ENCODE assay signal across 8 cellular contexts in genomic region chr1:86704972-86705632, GRCh38. TPM values are rescaled to one million over a fixed set of nuclear protein-coding genes. Genes with fewer than 3 reads are reported as not detected.
A peak's percentile ranks its signal among the peaks of the same experiment; 100 is the strongest.
DNase-seq lines count a peak whose midpoint lies in the region; ATAC-seq and TF ChIP-seq lines count a peak whose summit lies in the region.

No MANE protein-coding gene starts in this region.

- TF ChIP-seq POLR2A in Peyer's patch (IDR thresholded peaks at IDR 0.05), result no peak

- no peaks in the 10 kb centered on the region for H3K27me3 Mint-ChIP-seq in activated naive CD8-positive, alpha-beta T cell treated with anti-CD3 and anti-CD28 coated beads, Interleukin-2, amount 50 U/mL, for 24 hours
- peaks cover 3% of the 10 kb centered on the region for H3K27me3 Mint-ChIP-seq in osteocyte (ENCODE audit: unreplicated experiment)

- DNase-seq in Daoy (ENCODE audit: low read depth), result peak; percentile 80
- DNase-seq in Peyer's patch, result peak; percentile 43 to 82 (median 75)
- peak; percentile 44 for DNase-seq in activated naive CD8-positive, alpha-beta T cell treated with anti-CD3 and anti-CD28 coated beads, Interleukin-2, amount 50 U/mL, for 24 hours
- peak; percentile 61 to 74 for DNase-seq in cardiac muscle cell (ENCODE audit: low read depth in 1 of 2, low spot score in 1 of 2)
- peak; percentile 87 for DNase-seq in osteocyte (ENCODE audit: extremely low spot score, unreplicated experiment)
- no peak for DNase-seq in ecto neural progenitor cell (ENCODE audit: low spot score)

- peak overlapping the region; percentile 90 for H3K4me3 Mint-ChIP-seq in activated naive CD8-positive, alpha-beta T cell treated with anti-CD3 and anti-CD28 coated beads, Interleukin-2, amount 50 U/mL, for 24 hours
- H3K4me3 Mint-ChIP-seq in osteocyte (ENCODE audit: unreplicated experiment), result peak overlapping the region; percentile 99

- TF ChIP-seq CTCF in Peyer's patch (IDR thresholded peaks at IDR 0.05) (peak in 1 of 6 experiments; percentile 0), cardiac muscle cell (IDR thresholded peaks at IDR 0.05; ENCODE audit: low read depth, low read length) (no peak), osteocyte (IDR thresholded peaks at IDR 0.05) (no peak)

- H3K36me3 Mint-ChIP-seq in activated naive CD8-positive, alpha-beta T cell treated with anti-CD3 and anti-CD28 coated beads, Interleukin-2, amount 50 U/mL, for 24 hours (ENCODE audit: low read depth), result peaks cover 8% of the 10 kb centered on the region
- H3K36me3 Mint-ChIP-seq in osteocyte (ENCODE audit: unreplicated experiment), result peaks cover 6% of the 10 kb centered on the region

- peak overlapping the region; percentile 95 for H3K27ac Mint-ChIP-seq in activated naive CD8-positive, alpha-beta T cell treated with anti-CD3 and anti-CD28 coated beads, Interleukin-2, amount 50 U/mL, for 24 hours
- H3K27ac Mint-ChIP-seq in osteocyte (ENCODE audit: unreplicated experiment), result peak overlapping the region; percentile 99

- no peaks in the 10 kb centered on the region for H3K36me3 ChIP-seq in Peyer's patch
- no peaks in the 10 kb centered on the region for H3K36me3 ChIP-seq in cardiac muscle cell

- no peaks in the 10 kb centered on the region for H3K9me3 ChIP-seq in Peyer's patch
- H3K9me3 ChIP-seq in cardiac muscle cell (ENCODE audit: low read depth), result no peaks in the 10 kb centered on the region

- peaks cover 0 to 19% (median 9%) of the 10 kb centered on the region in 4 donors for H3K4me1 ChIP-seq in Peyer's patch
- H3K4me1 ChIP-seq in cardiac muscle cell (ENCODE audit: low read depth), result peaks cover 25% of the 10 kb centered on the region

- H3K9me3 Mint-ChIP-seq in activated naive CD8-positive, alpha-beta T cell treated with anti-CD3 and anti-CD28 coated beads, Interleukin-2, amount 50 U/mL, for 24 hours, result no peaks in the 10 kb centered on the region
- no peaks in the 10 kb centered on the region for H3K9me3 Mint-ChIP-seq in osteocyte (ENCODE audit: unreplicated experiment)

- H3K4me3 ChIP-seq in Peyer's patch (peak overlapping the region; percentile 74 to 94 (median 86)), cardiac muscle cell (peak overlapping the region; percentile 72)

- peak; percentile 29 for ATAC-seq in GM21360 (IDR thresholded peaks at IDR 0.05; ENCODE audit: unreplicated experiment)
- peak; percentile 13 for ATAC-seq in HG03575 (IDR thresholded peaks at IDR 0.05; ENCODE audit: extremely low read depth, insufficient number of reproducible peaks, low FRiP score, unreplicated experiment)
- peak; percentile 22 for ATAC-seq in activated naive CD8-positive, alpha-beta T cell treated with anti-CD3 and anti-CD28 coated beads, Interleukin-2, amount 50 U/mL, for 24 hours

- no peaks in the 10 kb centered on the region for H3K27me3 ChIP-seq in Peyer's patch
- H3K27me3 ChIP-seq in cardiac muscle cell, result no peaks in the 10 kb centered on the region

- H3K27ac ChIP-seq in Peyer's patch, result peak overlapping the region; percentile 95 to 98 (median 98)
- H3K27ac ChIP-seq in cardiac muscle cell, result peak overlapping the region; percentile 94

- H3K4me1 Mint-ChIP-seq in activated naive CD8-positive, alpha-beta T cell treated with anti-CD3 and anti-CD28 coated beads, Interleukin-2, amount 50 U/mL, for 24 hours, result peaks cover 50% of the 10 kb centered on the region
- peaks cover 36% of the 10 kb centered on the region for H3K4me1 Mint-ChIP-seq in osteocyte (ENCODE audit: unreplicated experiment)

RNA-seq across cellular contexts. Expression of gene SH3GLB1, which starts 0.7 kb away (rescaled TPM):
- 45.1 and 60.4 TPM in 2 replicates for total RNA-seq in Daoy (2014; rRNA removed; shearing (Covaris generic))
- total RNA-seq in Peyer's patch, result 10 to 100 TPM; 42.2 to 62.7 (median 45.9) TPM
- 35.7 and 41.5 TPM in 2 replicates for total RNA-seq in cardiac muscle cell
- 57.4 and 62.6 TPM in 2 replicates for polyA plus RNA-seq in cardiac muscle cell
- total RNA-seq in osteocyte, result 80.5 and 81.8 TPM in 2 replicates
